Comparison of ENCODE assay signal across 8 cellular contexts in genomic region chr6:36759177-36759757, GRCh38.
A peak's percentile ranks its signal among the peaks of the same experiment; 100 is the strongest.
DNase-seq lines count a peak whose midpoint lies in the region; ATAC-seq lines count a peak whose summit lies in the region.

No MANE protein-coding gene starts in this region.

- no peaks in the 10 kb centered on the region for H3K9me3 Mint-ChIP-seq in central memory CD8-positive, alpha-beta T cell

- peak; percentile 89 for DNase-seq in COLO829 (ENCODE audit: low spot score)
- peak; percentile 69 for DNase-seq in NCI-H510A (lab: John Stamatoyannopoulos, UW)
- DNase-seq in activated CD4-positive, alpha-beta T cell treated with anti-CD3 and anti-CD28 coated beads for 24 hours (ENCODE audit: low read depth in 2 of 2): peak; percentile 75 to 80
- peak; percentile 60 to 70 for DNase-seq in central memory CD8-positive, alpha-beta T cell (ENCODE audit: low spot score in 2 of 2)
- peak; percentile 73 for DNase-seq in left lobe of liver (ENCODE audit: low spot score)
- peak; percentile 84 for DNase-seq in stimulated activated CD4-positive, alpha-beta T cell treated with anti-CD3 and anti-CD28 coated beads, Interleukin-4, amount 100 ng/mL, for 24 hours

- ATAC-seq in HG02642 (IDR thresholded peaks at IDR 0.05; ENCODE audit: poor library complexity, unreplicated experiment) (peak; percentile 44), left lobe of liver (peak; percentile 99), HG03039 (IDR thresholded peaks at IDR 0.05; ENCODE audit: unreplicated experiment) (no peak)
- no peak for ATAC-seq in central memory CD8-positive, alpha-beta T cell (replicated peaks; ENCODE audit: extremely low read depth, poor library complexity, severe bottlenecking)

- H3K27me3 Mint-ChIP-seq in central memory CD8-positive, alpha-beta T cell: no peaks in the 10 kb centered on the region

- peaks cover 5% of the 10 kb centered on the region for H3K36me3 Mint-ChIP-seq in central memory CD8-positive, alpha-beta T cell (ENCODE audit: insufficient read depth)

- no peak overlapping the region for H3K4me3 Mint-ChIP-seq in central memory CD8-positive, alpha-beta T cell

- H3K27ac Mint-ChIP-seq in central memory CD8-positive, alpha-beta T cell (ENCODE audit: low read depth): peak overlapping the region; percentile 58

- H3K4me1 Mint-ChIP-seq in central memory CD8-positive, alpha-beta T cell: peaks cover 47% of the 10 kb centered on the region

Comparison
In these comparisons a context has a peak if more than half of its experiments do, and no peak if none do; other contexts are left out.
1. ATAC-seq: peak in HG02642 (single experiment) and left lobe of liver (single experiment); none in central memory CD8-positive, alpha-beta T cell (single experiment) and HG03039 (single experiment).
2. Peak in every context shown above with its lines, with median percentiles within 50 percentile points of each other: DNase-seq.